32 cellular contexts compared by ENCODE assay signal in genomic region chr6:119630561-119631192, GRCh38.
"Had no signal": no experiment of that assay in that cellular context is flagged by ENCODE, and none has a peak within 500 bp of the region (broad histone marks: within the 10 kb centered on the region; RNA-seq: fewer than 3 reads in every experiment).

No MANE protein-coding gene starts in this region.

- H3K36me3 ChIP-seq: adrenal gland, colonic mucosa, esophagus squamous epithelium, gastroesophageal sphincter, heart right ventricle had no signal

- H3K27me3 ChIP-seq: adrenal gland, body of pancreas, colonic mucosa, esophagus squamous epithelium, gastroesophageal sphincter, heart right ventricle, hepatocyte had no signal

- DNase-seq: activated CD4-positive, alpha-beta memory T cell treated with anti-CD3 and anti-CD28 coated beads for 36 hours; activated CD4-positive, alpha-beta T cell treated with anti-CD3 and anti-CD28 coated beads for 1 hour; activated CD4-positive, alpha-beta T cell treated with anti-CD3 and anti-CD28 coated beads for 48 hours; activated CD8-positive, alpha-beta memory T cell treated with anti-CD3 and anti-CD28 coated beads, Interleukin-2, amount 10 ng/mL, durations not matched to agents 7 days and 5 days; activated CD8-positive, alpha-beta memory T cell treated with anti-CD3 and anti-CD28 coated beads, Interleukin-2, amount 50 U/mL, for 4 hours; activated CD8-positive, alpha-beta T cell treated with anti-CD3 and anti-CD28 coated beads, Interleukin-2, amount 10 ng/mL, durations not matched to agents 7 days and 5 days; activated effector memory CD4-positive, alpha-beta T cell treated with anti-CD3 and anti-CD28 coated beads, Interleukin-2, amount 50 U/mL, for 16 hours; activated naive CD4-positive, alpha-beta T cell treated with anti-CD3 and anti-CD28 coated beads for 36 hours; activated naive CD8-positive, alpha-beta T cell treated with anti-CD3 and anti-CD28 coated beads for 36 hours; activated naive CD8-positive, alpha-beta T cell treated with anti-CD3 and anti-CD28 coated beads, Interleukin-2, amount 50 U/mL, for 24 hours; activated T-cell treated with anti-CD3 and anti-CD28 coated beads, Interleukin-2, amount 50 U/mL, for 1 hour; activated T-cell treated with anti-CD3 and anti-CD28 coated beads, Interleukin-2, amount 50 U/mL, for 48 hours; adrenal gland; amygdala; aorta; body of pancreas; caudate nucleus; cerebellar nuclear complex; colonic mucosa; effector CD8-positive, alpha-beta T cell; esophagus squamous epithelium; foreskin melanocyte; heart right ventricle; T-helper 2 cell had no signal

- H3K27ac ChIP-seq: adrenal gland, colonic mucosa, epithelial cell of prostate, esophagus squamous epithelium, gastroesophageal sphincter, heart right ventricle, hepatocyte, VCaP had no signal

- H3K4me2 ChIP-seq: hepatocyte had no signal

- H3K4me1 ChIP-seq: colonic mucosa, gastroesophageal sphincter, heart right ventricle had no signal

- ATAC-seq: activated CD8-positive, alpha-beta memory T cell treated with anti-CD3 and anti-CD28 coated beads, Interleukin-2, amount 10 ng/mL, durations not matched to agents 7 days and 5 days; activated CD8-positive, alpha-beta T cell treated with anti-CD3 and anti-CD28 coated beads, Interleukin-2, amount 10 ng/mL, durations not matched to agents 7 days and 5 days; activated naive CD8-positive, alpha-beta T cell treated with anti-CD3 and anti-CD28 coated beads, Interleukin-2, amount 50 U/mL, for 24 hours; body of pancreas; gastroesophageal sphincter; heart right ventricle; WTC11 had no signal

- H3K4me3 ChIP-seq: adrenal gland, body of pancreas, colonic mucosa, esophagus squamous epithelium, gastroesophageal sphincter, heart right ventricle, hepatocyte had no signal

- H3K9me3 ChIP-seq: body of pancreas, colonic mucosa, esophagus squamous epithelium, gastroesophageal sphincter had no signal

- H3K79me2 ChIP-seq: hepatocyte had no signal

- H2AFZ ChIP-seq: hepatocyte had no signal

- FAIRE-seq: endometrium, endothelial cell of umbilical vein, TTC549 had no signal
